Comparison of ENCODE assay signal across 16 cellular contexts in the genomic region with DNA sequence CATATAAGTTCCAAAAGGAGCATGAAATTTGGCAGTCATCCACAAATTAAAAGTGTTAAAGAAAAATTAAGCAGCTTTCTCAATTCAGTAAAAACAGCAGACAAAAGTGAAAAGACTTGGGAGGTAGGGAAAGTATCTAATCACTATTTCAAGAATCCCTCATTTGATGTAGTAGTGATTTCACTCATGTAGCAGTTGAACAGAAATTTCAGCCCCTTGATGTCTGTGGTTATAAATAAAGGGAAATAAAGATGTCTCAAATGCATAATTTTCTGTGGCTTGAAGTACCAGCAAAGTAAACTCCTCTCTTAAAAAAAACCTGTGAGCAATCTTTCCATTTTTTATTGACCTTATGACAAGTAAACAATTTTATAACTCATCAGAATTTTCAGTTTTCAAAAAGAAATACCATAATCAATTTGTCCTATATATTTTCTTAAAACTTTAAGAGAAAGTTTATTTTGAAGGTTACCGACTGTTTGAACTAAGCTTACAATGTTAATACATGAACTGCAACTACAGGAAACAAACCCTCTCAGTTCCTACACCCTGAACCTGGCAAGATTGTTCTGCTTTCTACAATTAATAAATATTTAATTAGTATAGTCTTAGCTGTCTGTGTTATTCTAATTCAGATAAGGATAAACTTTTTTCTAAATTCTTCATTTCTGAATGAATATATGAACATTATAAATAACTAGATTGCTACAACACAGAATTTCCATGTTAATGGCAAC.
DNase-seq lines count a peak whose midpoint lies in the region; ATAC-seq, FAIRE-seq and TF ChIP-seq lines count a peak whose summit lies in the region.
"Had no signal": no experiment of that assay in that cellular context is flagged by ENCODE, and none has a peak within 500 bp of the region (broad histone marks: within the 10 kb centered on the region; RNA-seq: fewer than 3 reads in every experiment).

No MANE protein-coding gene starts in this region.

- TF ChIP-seq RAD21 in GM12878 (IDR thresholded peaks at IDR 0.05; ENCODE audit: insufficient read depth, low read depth, low read length), result 0 out of 2 replicates have a peak, but pooled peaks have one; percentile 4

- H3K4me3 ChIP-seq in GM12878, result no peak overlapping the region
- H3K4me3 ChIP-seq in trophoblast cell (ENCODE audit: low read depth, low read length), result no peak overlapping the region
- no peak overlapping the region for H3K4me3 ChIP-seq in thyroid gland (replicated peaks in 1 of 3)
- H3K4me3 ChIP-seq: ascending aorta, colonic mucosa, lower lobe of right lung, psoas muscle had no signal

- no peak overlapping the region for H3K4ac ChIP-seq in trophoblast cell (ENCODE audit: low read depth, low read length)

- H3K14ac ChIP-seq in trophoblast cell (ENCODE audit: low read length), result no peak overlapping the region

- TF ChIP-seq EP300 in GM12878 (IDR thresholded peaks at IDR 0.05; ENCODE audit: borderline replicate concordance in 1 of 2, control insufficient read depth in 1 of 2, low read depth in 2 of 2, low read length in 2 of 2), result no peak

- 5% methylated on average over 1 of the region's 1 CpG for WGBS in GM12878 (ENCODE audit: insufficient coverage, insufficient replicate concordance, low lambda C conversion rate, missing lambda C conversion rate)
- no CpG with 5 or more reads among the region's 1 CpG for WGBS in trophoblast cell (ENCODE audit: extremely low coverage, insufficient coverage, insufficient read length)
- 83 to 89% methylated on average over 1 of the region's 1 CpG for WGBS in thyroid gland, 2 donors

- RAD21 ChIA-PET in GM12878 (lab: Charles Lee; ENCODE audit: unreplicated experiment), result interaction anchor here (1.0 to 2.3 kb wide), 2 partner anchors 8 to 63 kb away, joined by 3 to 6 read pairs; no protein-coding TSS in a partner anchor

- no peak for TF ChIP-seq POLR2A in GM12878 (IDR thresholded peaks at IDR 0.05; ENCODE audit: low read depth, low read length)
- TF ChIP-seq POLR2A in thyroid gland (IDR thresholded peaks at IDR 0.05), result no peak

- no peak overlapping the region for H4K91ac ChIP-seq in trophoblast cell (ENCODE audit: low read depth, low read length)

- H3K18ac ChIP-seq in trophoblast cell (ENCODE audit: low read length), result no peak overlapping the region

- H3K79me1 ChIP-seq in trophoblast cell (ENCODE audit: low read length), result no peaks in the 10 kb centered on the region

- BruUV-seq in GM12878 (replicated peaks; lab: Mats Ljungman, UMichigan), result no TSS peak

- no peak overlapping the region for H4K8ac ChIP-seq in trophoblast cell (ENCODE audit: low read depth, low read length)

- H4K12ac ChIP-seq in trophoblast cell (ENCODE audit: low read depth, low read length), result no peak overlapping the region

- H3K79me2 ChIP-seq in GM12878 (ENCODE audit: control insufficient read depth, insufficient read depth, low read length) (peaks cover 19% of the 10 kb centered on the region), trophoblast cell (ENCODE audit: control insufficient read depth, insufficient read depth, low read length, poor library complexity) (no peaks in the 10 kb centered on the region)

- H3K4me3 Mint-ChIP-seq in activated naive CD4-positive, alpha-beta T cell treated with anti-CD3 and anti-CD28 coated beads, Interleukin-2, amount 10 ng/mL, durations not matched to agents 7 days and 5 days, result no peak overlapping the region
- H3K4me3 Mint-ChIP-seq in stimulated activated naive CD8-positive, alpha-beta T cell treated with anti-CD3 and anti-CD28 coated beads, Interleukin-15, amount 100 ng/mL, for 72 hours, result peak overlapping the region in 1 of 2 donors; percentile 62
- H3K4me3 Mint-ChIP-seq: nephron progenitor cell had no signal

- SMC1A ChIA-PET in GM12878 (lab: Charles Lee; ENCODE audit: uncharacterized antibody, unreplicated experiment), result interaction anchor here (1.3 to 3.2 kb wide), 7 partner anchors 10 to 63 kb away, joined by 3 to 15 read pairs (median 5); no protein-coding TSS in a partner anchor

- in situ Hi-C loops in GM12878 (cut with MboI), result no loop called here

- H3K27ac Mint-ChIP-seq in activated naive CD4-positive, alpha-beta T cell treated with anti-CD3 and anti-CD28 coated beads, Interleukin-2, amount 10 ng/mL, durations not matched to agents 7 days and 5 days, result peak overlapping the region; percentile 11
- H3K27ac Mint-ChIP-seq in stimulated activated naive CD8-positive, alpha-beta T cell treated with anti-CD3 and anti-CD28 coated beads, Interleukin-15, amount 100 ng/mL, for 72 hours, result peak overlapping the region in 1 of 2 donors; percentile 29
- H3K27ac Mint-ChIP-seq: nephron progenitor cell had no signal

- H3K27me3 ChIP-seq in GM12878 (replicated peaks in 1 of 2; ENCODE audit: control insufficient read depth in 2 of 2, insufficient read depth in 2 of 2, low read length in 1 of 2), result no peaks in the 10 kb centered on the region
- H3K27me3 ChIP-seq in trophoblast cell (ENCODE audit: insufficient read depth, low read length), result no peaks in the 10 kb centered on the region
- no peaks in the 10 kb centered on the region for H3K27me3 ChIP-seq in thyroid gland
- H3K27me3 ChIP-seq: ascending aorta, colonic mucosa had no signal

- intact Hi-C loops in GM12878 (cut with micrococcal nuclease; ENCODE audit: unreplicated experiment) (no loop called here), thyroid gland (cut with DNase I) (no loop called here)

- H2BK12ac ChIP-seq in trophoblast cell (ENCODE audit: low read length), result no peak overlapping the region

- ATAC-seq in HG02884 (IDR thresholded peaks at IDR 0.05; ENCODE audit: unreplicated experiment) (peak; percentile 68), GM12878 (peak; percentile 49), HG03039 (IDR thresholded peaks at IDR 0.05; ENCODE audit: unreplicated experiment) (no peak)
- peak; percentile 86 for ATAC-seq in stimulated activated naive CD8-positive, alpha-beta T cell treated with anti-CD3 and anti-CD28 coated beads, Interleukin-15, amount 100 ng/mL, for 72 hours
- ATAC-seq: lower lobe of right lung, psoas muscle had no signal

- peaks cover 75% of the 10 kb centered on the region for H3K36me3 Mint-ChIP-seq in activated naive CD4-positive, alpha-beta T cell treated with anti-CD3 and anti-CD28 coated beads, Interleukin-2, amount 10 ng/mL, durations not matched to agents 7 days and 5 days

- no peak overlapping the region for H3K23ac ChIP-seq in trophoblast cell (ENCODE audit: low read length)

- DNase-seq in activated naive CD4-positive, alpha-beta T cell treated with anti-CD3 and anti-CD28 coated beads, Interleukin-2, amount 10 ng/mL, durations not matched to agents 7 days and 5 days, result no peak
- DNase-seq in activated naive CD4-positive, alpha-beta T cell treated with anti-CD3 and anti-CD28 coated beads, Interleukin-2, amount 50 U/mL, for 16 hours, result no peak
- DNase-seq in GM12878 (ENCODE audit: low read depth, low spot score), result no peak
- DNase-seq in stimulated activated naive CD8-positive, alpha-beta T cell treated with anti-CD3 and anti-CD28 coated beads, Interleukin-15, amount 100 ng/mL, for 72 hours, result no peak
- no peak for DNase-seq in trophoblast cell
- no peak for DNase-seq in thyroid gland
- DNase-seq: colonic mucosa, lower lobe of right lung, NCI-H2029, NCI-H524 treated with DMSO at 0.1 percent for 48 hours, nephron progenitor cell, psoas muscle had no signal

- H2AFZ ChIP-seq in GM12878 (ENCODE audit: control insufficient read depth, low read depth, low read length), result no peak overlapping the region
- no peak overlapping the region for H2AFZ ChIP-seq in trophoblast cell (ENCODE audit: insufficient read depth, low read length, poor library complexity)

- no peak for FAIRE-seq in GM12878 (lab: Jason Lieb, UNC)

- no peak overlapping the region for H3K27ac ChIP-seq in GM12878 (ENCODE audit: control insufficient read depth, insufficient read depth)
- H3K27ac ChIP-seq in trophoblast cell (ENCODE audit: low read depth, low read length), result no peak overlapping the region
- no peak overlapping the region for H3K27ac ChIP-seq in thyroid gland
- H3K27ac ChIP-seq: ascending aorta, colonic mucosa, lower lobe of right lung, psoas muscle, VCaP had no signal

- no peak overlapping the region for H2AK5ac ChIP-seq in trophoblast cell (ENCODE audit: low read length)

- H3K9me3 ChIP-seq in GM12878 (replicated peaks; ENCODE audit: control insufficient read depth, insufficient read depth, low read length) (no peaks in the 10 kb centered on the region; the same call in 2 of the 3 replicates), trophoblast cell (ENCODE audit: insufficient read depth, low read depth, low read length) (no peaks in the 10 kb centered on the region), thyroid gland (no peaks in the 10 kb centered on the region)
- H3K9me3 ChIP-seq: ascending aorta, colonic mucosa, lower lobe of right lung, psoas muscle had no signal

- TF ChIP-seq CTCF in GM12878 (IDR thresholded peaks at IDR 0.05 in 2 of 3, conservative IDR thresholded peaks at IDR 0.05 in 1 of 3; ENCODE audit: control insufficient read depth in 2 of 3, extremely low read depth in 1 of 3, insufficient read depth in 1 of 3, low read depth in 3 of 3, low read length in 3 of 3) (no peak), thyroid gland (IDR thresholded peaks at IDR 0.05) (no peak)

- H3K4me1 ChIP-seq in GM12878 (ENCODE audit: control insufficient read depth, insufficient read depth, low read length), result peaks cover 9% of the 10 kb centered on the region; the same call in 1 of the 2 replicates
- H3K4me1 ChIP-seq in trophoblast cell (ENCODE audit: control insufficient read depth in 1 of 2, insufficient read depth in 2 of 2, low read length in 2 of 2), result no peaks in the 10 kb centered on the region
- no peaks in the 10 kb centered on the region for H3K4me1 ChIP-seq in thyroid gland
- H3K4me1 ChIP-seq: ascending aorta, colonic mucosa, lower lobe of right lung, psoas muscle had no signal

- POLR2A ChIA-PET in GM12878 (lab: Charles Lee), result interaction anchor here (0.6 kb wide), 1 partner anchor 393 kb away, joined by 3 read pairs; no protein-coding TSS in a partner anchor

- peaks cover 12% of the 10 kb centered on the region for H3K9me3 Mint-ChIP-seq in activated naive CD4-positive, alpha-beta T cell treated with anti-CD3 and anti-CD28 coated beads, Interleukin-2, amount 10 ng/mL, durations not matched to agents 7 days and 5 days
- peaks cover 0 to 3% of the 10 kb centered on the region in 2 donors for H3K9me3 Mint-ChIP-seq in stimulated activated naive CD8-positive, alpha-beta T cell treated with anti-CD3 and anti-CD28 coated beads, Interleukin-15, amount 100 ng/mL, for 72 hours
- H3K9me3 Mint-ChIP-seq: nephron progenitor cell had no signal

- H3K4me2 ChIP-seq in GM12878 (ENCODE audit: control insufficient read depth, insufficient read depth) (no peak overlapping the region), trophoblast cell (ENCODE audit: low read length) (no peak overlapping the region)

- no peak overlapping the region for H3K9ac ChIP-seq in GM12878 (ENCODE audit: control insufficient read depth, insufficient read depth, low read length)
- no peak overlapping the region for H3K9ac ChIP-seq in trophoblast cell (ENCODE audit: low read length)

- no peak overlapping the region for H2BK5ac ChIP-seq in trophoblast cell (ENCODE audit: low read depth, low read length, poor library complexity)

- peaks cover 71% of the 10 kb centered on the region for H3K4me1 Mint-ChIP-seq in activated naive CD4-positive, alpha-beta T cell treated with anti-CD3 and anti-CD28 coated beads, Interleukin-2, amount 10 ng/mL, durations not matched to agents 7 days and 5 days
- peaks cover 83% of the 10 kb centered on the region for H3K4me1 Mint-ChIP-seq in stimulated activated naive CD8-positive, alpha-beta T cell treated with anti-CD3 and anti-CD28 coated beads, Interleukin-15, amount 100 ng/mL, for 72 hours
- H3K4me1 Mint-ChIP-seq: nephron progenitor cell had no signal

- no peaks in the 10 kb centered on the region for H3K27me3 Mint-ChIP-seq in activated naive CD4-positive, alpha-beta T cell treated with anti-CD3 and anti-CD28 coated beads, Interleukin-2, amount 10 ng/mL, durations not matched to agents 7 days and 5 days
- H3K27me3 Mint-ChIP-seq in stimulated activated naive CD8-positive, alpha-beta T cell treated with anti-CD3 and anti-CD28 coated beads, Interleukin-15, amount 100 ng/mL, for 72 hours, result no peaks in the 10 kb centered on the region

- no peaks in the 10 kb centered on the region; the same call in 1 of the 2 replicates for H4K20me1 ChIP-seq in GM12878 (ENCODE audit: control insufficient read depth, insufficient read depth)

- no peak overlapping the region for H2BK120ac ChIP-seq in trophoblast cell (ENCODE audit: insufficient read depth, low read length, poor library complexity)

- peaks cover 0 to 4% of the 10 kb centered on the region in 2 experiments; a peak in 3 of 4 replicates for H3K36me3 ChIP-seq in GM12878 (ENCODE audit: control insufficient read depth in 2 of 2, insufficient read depth in 2 of 2, low read length in 1 of 2)
- H3K36me3 ChIP-seq in trophoblast cell (ENCODE audit: control insufficient read depth in 1 of 2, insufficient read depth in 2 of 2, low read length in 2 of 2), result peaks cover 4% of the 10 kb centered on the region in 2 experiments
- H3K36me3 ChIP-seq in thyroid gland, result no peaks in the 10 kb centered on the region
- H3K36me3 ChIP-seq: ascending aorta, colonic mucosa, lower lobe of right lung had no signal

- CTCF ChIA-PET in activated naive CD4-positive, alpha-beta T cell treated with anti-CD3 and anti-CD28 coated beads, Interleukin-2, amount 10 ng/mL, durations not matched to agents 7 days and 5 days (lab: Charles Lee), result no interaction called here
- CTCF ChIA-PET in GM12878 (lab: Yijun Ruan, JAX), result interaction anchor here (1.5 kb wide), 1 partner anchor 21 kb away, joined by 3 read pairs; no protein-coding TSS in a partner anchor
